ENCODE assay signal across 8 cellular contexts in the genomic region with DNA sequence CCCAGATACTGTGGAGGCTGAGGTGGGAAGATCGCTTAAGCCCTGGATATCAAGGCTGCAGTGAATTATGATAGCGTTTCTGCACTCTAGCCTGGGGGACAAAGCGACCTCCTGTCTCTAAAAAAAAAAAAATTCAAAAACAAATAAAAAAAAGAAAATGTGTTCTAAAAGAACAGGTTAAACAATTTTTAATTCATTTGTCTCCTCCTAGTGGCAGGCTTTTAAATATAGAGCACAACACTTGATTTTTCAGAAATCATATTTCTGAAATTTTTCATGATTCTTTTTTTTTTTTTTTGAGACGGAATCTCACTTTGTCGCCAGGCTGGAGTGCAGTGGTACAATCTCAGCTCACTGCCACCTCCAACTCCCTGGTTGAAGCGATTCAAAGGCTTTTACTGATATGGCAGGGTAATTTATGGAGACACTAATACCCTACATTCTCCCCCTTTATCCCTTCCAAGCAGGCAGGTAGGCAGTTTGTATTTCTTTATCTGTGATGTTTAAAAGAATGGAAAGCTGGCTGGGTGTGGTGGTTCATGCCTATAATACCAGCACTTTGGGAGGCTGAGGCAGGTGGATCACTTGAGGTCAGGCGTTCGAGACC. TPM values are rescaled to one million over a fixed set of nuclear protein-coding genes. Genes with fewer than 3 reads are reported as not detected.
DNase-seq lines count a peak whose midpoint lies in the region; ATAC-seq, FAIRE-seq and TF ChIP-seq lines count a peak whose summit lies in the region.

No MANE protein-coding gene starts in this region.

- TF ChIP-seq CTCF in fibroblast of pulmonary artery (IDR thresholded peaks at IDR 0.05; ENCODE audit: low read length, missing control alignments): peak; percentile 50

- no peaks in the 10 kb centered on the region for H3K9me3 Mint-ChIP-seq in activated CD4-positive, alpha-beta memory T cell treated with anti-CD3 and anti-CD28 coated beads for 36 hours

- ATAC-seq in GM21423 (IDR thresholded peaks at IDR 0.05; ENCODE audit: unreplicated experiment): no peak

- no peaks in the 10 kb centered on the region for H3K9me3 ChIP-seq in small intestine (ENCODE audit: control insufficient read depth, low read depth)

- H3K4me1 Mint-ChIP-seq in activated CD4-positive, alpha-beta memory T cell treated with anti-CD3 and anti-CD28 coated beads for 36 hours (ENCODE audit: low read depth): peaks cover 1% of the 10 kb centered on the region

- H3K4me3 ChIP-seq in fibroblast of pulmonary artery (replicated peaks; ENCODE audit: low read depth, low read length) (no peak overlapping the region), small intestine (ENCODE audit: low read depth in 1 of 2, low read length in 2 of 2) (no peak overlapping the region)

- no peaks in the 10 kb centered on the region for H3K4me1 ChIP-seq in small intestine (ENCODE audit: control insufficient read depth in 2 of 2, insufficient read depth in 1 of 2, low read depth in 1 of 2, low read length in 1 of 2)

- no peak overlapping the region for H3K27ac Mint-ChIP-seq in activated CD4-positive, alpha-beta memory T cell treated with anti-CD3 and anti-CD28 coated beads for 36 hours

- CTCF ChIA-PET in activated CD4-positive, alpha-beta memory T cell treated with anti-CD3 and anti-CD28 coated beads for 36 hours (lab: Charles Lee): interaction anchor here (0.7 to 3.8 kb wide), 16 partner anchors 9 to 423 kb away, joined by 3 to 44 read pairs (median 3); a partner anchor contains a TSS

- no peak for FAIRE-seq in small intestine (lab: Jason Lieb, UNC)

- H3K27me3 ChIP-seq in small intestine (ENCODE audit: control insufficient read depth in 2 of 2, insufficient read depth in 2 of 2, low read length in 2 of 2): no peaks in the 10 kb centered on the region

- H3K36me3 ChIP-seq in small intestine (ENCODE audit: control insufficient read depth in 2 of 2, insufficient read depth in 2 of 2, low read length in 2 of 2): no peaks in the 10 kb centered on the region

- H3K4me3 Mint-ChIP-seq in activated CD4-positive, alpha-beta memory T cell treated with anti-CD3 and anti-CD28 coated beads for 36 hours: no peak overlapping the region

- H3K27ac ChIP-seq in small intestine (ENCODE audit: low read depth in 1 of 2, low read length in 1 of 2): no peak overlapping the region

- no peaks in the 10 kb centered on the region for H3K27me3 Mint-ChIP-seq in activated CD4-positive, alpha-beta memory T cell treated with anti-CD3 and anti-CD28 coated beads for 36 hours

- 30 to 40% (median 33%) methylated on average over 8 of the region's 8 CpGs for WGBS in small intestine, 3 donors

- intact Hi-C loops in activated CD4-positive, alpha-beta memory T cell treated with anti-CD3 and anti-CD28 coated beads for 36 hours (cut with micrococcal nuclease): loop anchor here (1.0 to 10.0 kb wide), 3 partner anchors 267 to 535 kb away; a partner anchor contains a TSS

- H3K36me3 Mint-ChIP-seq in activated CD4-positive, alpha-beta memory T cell treated with anti-CD3 and anti-CD28 coated beads for 36 hours: no peaks in the 10 kb centered on the region

- POLR2A ChIA-PET in activated CD4-positive, alpha-beta memory T cell treated with anti-CD3 and anti-CD28 coated beads for 36 hours (lab: Charles Lee): no interaction called here

- DNase-seq in SIG-M5 treated with dmso at 0.1 percent for 504 hours (lab: John Stamatoyannopoulos, UW; ENCODE audit: unreplicated experiment) (peak; percentile 33), SIG-M5 (lab: John Stamatoyannopoulos, UW) (no peak), OCI-M1 (lab: John Stamatoyannopoulos, UW) (peak; percentile 82), fibroblast of pulmonary artery (ENCODE audit: low read depth) (peak; percentile 69), small intestine (peak; percentile 26), NCI-H510A treated with DMSO at 0.1 percent for 48 hours (lab: John Stamatoyannopoulos, UW) (no peak)
- DNase-seq in activated CD4-positive, alpha-beta memory T cell treated with anti-CD3 and anti-CD28 coated beads for 36 hours: no peak

RNA-seq across cellular contexts. Expression of a gene that starts 8.7 kb away (rescaled TPM):
- polyA plus RNA-seq in small intestine: 10 to 100 TPM; 74.8 to 78.1 (median 77.5) TPM
- 10 to 100 TPM; 97.1 to 97.7 TPM for total RNA-seq in activated CD4-positive, alpha-beta memory T cell treated with anti-CD3 and anti-CD28 coated beads for 36 hours

RNA-seq across cellular contexts. Expression of a gene that starts 32.1 kb away (rescaled TPM):
- polyA plus RNA-seq in small intestine: 10 to 100 TPM in 2 of 3 donors, 1 to 10 TPM in 1; 8.5 to 21.6 (median 15.4) TPM
- total RNA-seq in activated CD4-positive, alpha-beta memory T cell treated with anti-CD3 and anti-CD28 coated beads for 36 hours: 10 to 100 TPM; 45.5 to 46.0 TPM

Comparison
In these comparisons a context has a peak if more than half of its experiments do, and no peak if none do; other contexts are left out.
1. DNase-seq: peak in SIG-M5 treated with dmso at 0.1 percent for 504 hours (single experiment), OCI-M1 (single experiment), fibroblast of pulmonary artery (single experiment) and small intestine (single experiment); none in SIG-M5 (single experiment), activated CD4-positive, alpha-beta memory T cell treated with anti-CD3 and anti-CD28 coated beads for 36 hours (single experiment) and NCI-H510A treated with DMSO at 0.1 percent for 48 hours (single experiment).